ENCODE assay signal across 31 cellular contexts in genomic region chr5:15691536-15691935, GRCh38.
DNase-seq lines count a peak whose midpoint lies in the region; ATAC-seq and TF ChIP-seq lines count a peak whose summit lies in the region.
"Had no signal": no experiment of that assay in that cellular context is flagged by ENCODE, and none has a peak within 500 bp of the region (broad histone marks: within the 10 kb centered on the region; RNA-seq: fewer than 3 reads in every experiment).

No MANE protein-coding gene starts in this region.

- H3K9me2 ChIP-seq in GM23248 (ENCODE audit: insufficient read depth): no peaks in the 10 kb centered on the region

- no peak for ATAC-seq in GM21528 (IDR thresholded peaks at IDR 0.05; ENCODE audit: low FRiP score, unreplicated experiment)
- ATAC-seq in HG03378 (IDR thresholded peaks at IDR 0.05; ENCODE audit: unreplicated experiment): no peak
- ATAC-seq: gastroesophageal sphincter, HepG2, Right ventricle myocardium inferior had no signal

- peak; percentile 61 for DNase-seq in GM23248
- peak; percentile 54 for DNase-seq in NCI-H524 treated with DMSO at 0.1 percent for 48 hours (lab: John Stamatoyannopoulos, UW)
- peak; percentile 64 for DNase-seq in fibroblast of gingiva (ENCODE audit: low read depth)
- DNase-seq in osteoblast (ENCODE audit: insufficient read length, low spot score, missing footprints): peak; percentile 8
- DNase-seq in medulla oblongata (ENCODE audit: extremely low spot score): no peak
- no peak for DNase-seq in NCI-H2196 (lab: John Stamatoyannopoulos, UW; ENCODE audit: unreplicated experiment)
- DNase-seq: activated CD4-positive, alpha-beta T cell treated with anti-CD3 and anti-CD28 coated beads for 48 hours; activated gamma-delta T cell; activated T-cell treated with anti-CD3 and anti-CD28 coated beads, Interleukin-2, amount 50 U/mL, for 1 hour; brain microvascular endothelial cell; CD4-positive, alpha-beta T cell; effector CD4-positive, alpha-beta T cell; hypothalamus; immature natural killer cell; MV-4-11; naive B cell; NCI-H1436 treated with DMSO at 0.1 percent for 48 hours; NCI-H2107; NCI-H510A; NK-92 treated with Interleukin-12 subunit alpha and Interleukin-12 subunit beta, amount 100 ng/mL, for 24 hours; PC-9; small intestine; stomach; thyroid gland; WERI-Rb-1 had no signal

- H4K20me1 ChIP-seq in GM23248 (ENCODE audit: insufficient read depth) (no peaks in the 10 kb centered on the region), osteoblast (ENCODE audit: insufficient read depth, low read length) (peaks cover 4% of the 10 kb centered on the region)

- H3K4me2 ChIP-seq in GM23248 (ENCODE audit: unreplicated experiment) (peak overlapping the region; percentile 40), osteoblast (ENCODE audit: insufficient read depth, low read length) (no peak overlapping the region)
- H3K4me2 ChIP-seq: PC-9 had no signal

- H3K4me1 ChIP-seq in GM23248 (ENCODE audit: insufficient read depth) (peaks cover 44% of the 10 kb centered on the region), osteoblast (ENCODE audit: insufficient read depth, low read length) (peaks cover 28% of the 10 kb centered on the region)

- 49 to 60% methylated on average over 5 of the region's 5 CpGs for WGBS in GM23248 (ENCODE audit: low coverage in 1 of 2, low lambda C conversion rate in 2 of 2, missing lambda C conversion rate in 2 of 2), 2 experiments

- H3K9ac ChIP-seq in GM23248: no peak overlapping the region

- H3K27me3 ChIP-seq in GM23248 (replicated peaks; ENCODE audit: insufficient read depth) (no peaks in the 10 kb centered on the region), osteoblast (ENCODE audit: insufficient read depth, low read length) (no peaks in the 10 kb centered on the region)
- H3K27me3 ChIP-seq: brain microvascular endothelial cell, gastroesophageal sphincter, stomach, thyroid gland had no signal

- H3K9me3 ChIP-seq in GM23248 (ENCODE audit: low read depth): no peaks in the 10 kb centered on the region
- H3K9me3 ChIP-seq in osteoblast (ENCODE audit: low read depth, low read length): no peaks in the 10 kb centered on the region
- H3K9me3 ChIP-seq: gastroesophageal sphincter, stomach, thyroid gland had no signal

- peak overlapping the region; percentile 59 for H3K27ac ChIP-seq in GM23248
- no peak overlapping the region for H3K27ac ChIP-seq in osteoblast (ENCODE audit: low read depth, low read length)
- H3K27ac ChIP-seq: brain microvascular endothelial cell, gastroesophageal sphincter, HL-60, PC-9, stomach, thyroid gland, WERI-Rb-1 had no signal

- H2AFZ ChIP-seq in GM23248 (no peak overlapping the region), osteoblast (ENCODE audit: low read length) (no peak overlapping the region)
- H2AFZ ChIP-seq: PC-9 had no signal

- peaks cover 27% of the 10 kb centered on the region for H3F3A ChIP-seq in GM23248 (ENCODE audit: insufficient read depth)

- H3K79me2 ChIP-seq in GM23248 (ENCODE audit: insufficient read depth): peaks cover 28% of the 10 kb centered on the region
- peaks cover 10% of the 10 kb centered on the region for H3K79me2 ChIP-seq in osteoblast (ENCODE audit: insufficient read depth, low read length)

- H3K36me3 ChIP-seq in GM23248 (ENCODE audit: low read depth): no peaks in the 10 kb centered on the region
- H3K36me3 ChIP-seq in osteoblast (ENCODE audit: insufficient read depth, low read length): no peaks in the 10 kb centered on the region
- H3K36me3 ChIP-seq: brain microvascular endothelial cell, gastroesophageal sphincter, stomach, thyroid gland, WERI-Rb-1 had no signal

- H3K4me3 ChIP-seq in GM23248 (no peak overlapping the region), osteoblast (ENCODE audit: insufficient read depth, low read length) (no peak overlapping the region)
- H3K4me3 ChIP-seq: gastroesophageal sphincter, PC-9, stomach, thyroid gland had no signal

- no peak for TF ChIP-seq CTCF in osteoblast (IDR thresholded peaks at IDR 0.05; ENCODE audit: extremely low read depth, low read depth, low read length)

- in situ Hi-C loops in GM23248 (cut with MboI): no loop called here

Comparison
In these comparisons a context has a peak if more than half of its experiments do, and no peak if none do; other contexts are left out.
1. DNase-seq: peak in GM23248 (single experiment), NCI-H524 treated with DMSO at 0.1 percent for 48 hours (single experiment), fibroblast of gingiva (single experiment) and osteoblast (single experiment); none in medulla oblongata (single experiment) and NCI-H2196 (single experiment).